In the genomic region with DNA sequence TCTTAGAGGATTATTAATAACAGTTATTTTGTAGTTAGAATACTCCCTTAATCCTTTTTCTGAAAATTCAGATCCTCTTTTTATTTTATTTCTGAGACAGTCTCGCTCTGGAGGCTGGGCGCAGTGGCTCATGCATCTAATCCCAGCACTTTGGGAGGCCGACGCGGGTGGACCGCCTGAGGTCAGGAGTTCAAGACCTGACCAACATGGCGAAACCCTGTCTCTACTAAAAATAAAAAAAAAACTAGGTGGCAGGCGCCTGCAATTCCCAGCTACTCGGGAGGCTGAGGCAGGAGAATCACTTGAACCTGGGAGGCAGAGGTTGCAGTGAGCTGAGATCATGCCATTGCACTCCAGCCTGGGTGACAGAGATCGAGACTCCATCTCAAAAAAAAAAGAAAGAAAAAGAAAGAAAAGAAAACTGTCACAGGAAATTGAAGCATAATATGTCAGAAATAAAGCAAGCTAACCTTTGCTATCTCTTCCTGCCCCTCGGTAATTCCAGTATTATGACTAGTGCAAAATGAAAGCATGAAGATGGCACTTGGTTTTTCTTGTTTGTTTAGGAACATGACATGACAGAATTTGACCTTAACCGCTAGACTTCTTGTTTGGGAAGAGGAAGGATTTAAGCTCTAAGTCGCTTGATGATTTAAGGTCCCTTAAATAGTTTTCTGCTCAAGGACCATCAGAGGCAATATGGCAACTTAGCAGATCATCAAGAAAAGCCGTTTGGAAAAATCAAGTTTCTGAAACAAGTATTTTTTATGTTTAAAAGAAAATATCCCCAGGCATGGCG, we compare ENCODE assay signal across 8 cellular contexts. TPM values are rescaled to one million over a fixed set of nuclear protein-coding genes. Genes with fewer than 3 reads are reported as not detected.
DNase-seq lines count a peak whose midpoint lies in the region; ATAC-seq, FAIRE-seq and TF ChIP-seq lines count a peak whose summit lies in the region.

No MANE protein-coding gene starts in this region.

- H3K27ac Mint-ChIP-seq in neural crest cell (ENCODE audit: unreplicated experiment), result no peak overlapping the region

- peak overlapping the region; percentile 80 for H3K9ac ChIP-seq in DND-41 (ENCODE audit: low read depth, low read length)
- H3K9ac ChIP-seq in NT2/D1 (ENCODE audit: insufficient read length, low read depth), result peak overlapping the region; percentile 92
- peak overlapping the region in 1 of 2 donors; percentile 97 for H3K9ac ChIP-seq in colonic mucosa (ENCODE audit: low read depth in 2 of 2, low read length in 2 of 2)

- peaks cover 21% of the 10 kb centered on the region for H3K36me3 Mint-ChIP-seq in neural crest cell (ENCODE audit: low read depth)

- H3K9me3 Mint-ChIP-seq in neural crest cell, result no peaks in the 10 kb centered on the region

- peak overlapping the region in 1 of 2 experiments; percentile 65; a peak in 3 of 4 replicates for H3K4me3 ChIP-seq in DND-41 (ENCODE audit: low read depth in 1 of 2, low read length in 2 of 2)
- H3K4me3 ChIP-seq in NT2/D1 (ENCODE audit: insufficient read length, low read depth), result no peak overlapping the region
- H3K4me3 ChIP-seq in colonic mucosa, result no peak overlapping the region

- peaks cover 12% of the 10 kb centered on the region for H3K27me3 Mint-ChIP-seq in neural crest cell (ENCODE audit: low read depth)

- H3K4me2 ChIP-seq in DND-41 (ENCODE audit: insufficient read depth, low read length), result peak overlapping the region; percentile 74

- peaks cover 44% of the 10 kb centered on the region for H3K79me2 ChIP-seq in DND-41 (ENCODE audit: insufficient read depth, low read length)

- H3K4me3 Mint-ChIP-seq in neural crest cell, result peak overlapping the region; percentile 99

- H4K20me1 ChIP-seq in DND-41 (ENCODE audit: insufficient read depth, low read length), result peaks cover 23% of the 10 kb centered on the region

- H3K9me3 ChIP-seq in DND-41 (ENCODE audit: insufficient read depth, low read length, severe bottlenecking) (no peaks in the 10 kb centered on the region), NT2/D1 (ENCODE audit: insufficient read depth, low read length) (no peaks in the 10 kb centered on the region), colonic mucosa (no peaks in the 10 kb centered on the region)

- intact Hi-C loops in colonic mucosa (cut with DNase I), result no loop called here

- H3K27me3 ChIP-seq in DND-41 (ENCODE audit: insufficient read depth, low read length, poor library complexity) (no peaks in the 10 kb centered on the region), NT2/D1 (ENCODE audit: insufficient read depth, insufficient read length) (no peaks in the 10 kb centered on the region), colonic mucosa (no peaks in the 10 kb centered on the region)

- H3K4me1 Mint-ChIP-seq in neural crest cell, result peaks cover 44% of the 10 kb centered on the region

- no peak for FAIRE-seq in HTR-8/SVneo (lab: Jason Lieb, UNC)

- peak overlapping the region; percentile 63 for H2AFZ ChIP-seq in DND-41 (ENCODE audit: low read depth, low read length)

- H3K27ac ChIP-seq in DND-41 (ENCODE audit: low read length) (peak overlapping the region; percentile 95), colonic mucosa (peak overlapping the region; percentile 95)

- no peak for ATAC-seq in DND-41 (ENCODE audit: insufficient read depth, low read depth)

- no peak for TF ChIP-seq CTCF in DND-41 (IDR thresholded peaks at IDR 0.05; ENCODE audit: borderline replicate concordance, extremely low read depth, low read length, poor library complexity, severe bottlenecking)
- no peak for TF ChIP-seq CTCF in colonic mucosa (IDR thresholded peaks at IDR 0.05)
- TF ChIP-seq CTCF in neural crest cell (conservative IDR thresholded peaks at IDR 0.05), result no peak

- H3K36me3 ChIP-seq in DND-41 (ENCODE audit: insufficient read depth, low read length) (peaks cover 25% of the 10 kb centered on the region), NT2/D1 (ENCODE audit: insufficient read depth, insufficient read length, low read length) (peaks cover 25% of the 10 kb centered on the region), colonic mucosa (peaks cover 3% of the 10 kb centered on the region)

- H3K4me1 ChIP-seq in DND-41 (ENCODE audit: insufficient read depth, low read length), result peaks cover 36% of the 10 kb centered on the region
- H3K4me1 ChIP-seq in NT2/D1 (ENCODE audit: insufficient read depth, insufficient read length), result no peaks in the 10 kb centered on the region
- peaks cover 5% of the 10 kb centered on the region for H3K4me1 ChIP-seq in colonic mucosa

- no peak for DNase-seq in DND-41
- no peak for DNase-seq in NT2/D1 (ENCODE audit: low read depth, low spot score)
- no peak for DNase-seq in colonic mucosa
- no peak for DNase-seq in neural crest cell (ENCODE audit: low read depth, low spot score)
- DNase-seq in A172 (ENCODE audit: low spot score), result no peak
- no peak for DNase-seq in HTR-8/SVneo (ENCODE audit: insufficient read length, low spot score)
- no peak for DNase-seq in midbrain (lab: John Stamatoyannopoulos, UW)
- DNase-seq in stimulated activated CD4-positive, alpha-beta T cell treated with anti-CD3 and anti-CD28 coated beads, Interleukin-1b, Interleukin-23, amount 100 ng/mL, for 48 hours, result no peak

RNA-seq across cellular contexts. Expression of a gene that starts 1.8 kb away (rescaled TPM):
- 100 to 1,000 TPM; 228 to 248 TPM for total RNA-seq in colonic mucosa
- total RNA-seq in neural crest cell, result 333 and 357 TPM in 2 replicates
- total RNA-seq in A172 (2014; rRNA removed; shearing (Covaris generic)), result 246 and 258 TPM in 2 replicates

RNA-seq across cellular contexts. Expression of a gene that starts 27.9 kb away (rescaled TPM):
- total RNA-seq in colonic mucosa (10 to 100 TPM; 25.5 to 27.0 TPM), neural crest cell (53.0 and 57.1 TPM in 2 replicates)
- 21.9 and 28.9 TPM in 2 replicates for total RNA-seq in A172 (2014; rRNA removed; shearing (Covaris generic))

RNA-seq across cellular contexts. Expression of a gene that starts 44.7 kb away (rescaled TPM):
- total RNA-seq in colonic mucosa (100 to 1,000 TPM; 189 to 268 TPM), neural crest cell (151 and 158 TPM in 2 replicates)
- total RNA-seq in A172 (2014; rRNA removed; shearing (Covaris generic)), result 301 and 351 TPM in 2 replicates

RNA-seq across cellular contexts. Expression of a gene that starts 44.7 kb away (rescaled TPM):
- 10 to 100 TPM; 42.0 to 45.1 TPM for total RNA-seq in colonic mucosa
- total RNA-seq in neural crest cell, result 19.4 and 21.3 TPM in 2 replicates
- total RNA-seq in A172 (2014; rRNA removed; shearing (Covaris generic)), result 36.7 and 48.0 TPM in 2 replicates
